8 cellular contexts compared by ENCODE assay signal in genomic region chr14:50083467-50084337, GRCh38. TPM values are rescaled to one million over a fixed set of nuclear protein-coding genes. Genes with fewer than 3 reads are reported as not detected.
DNase-seq lines count a peak whose midpoint lies in the region; ATAC-seq and TF ChIP-seq lines count a peak whose summit lies in the region.

No MANE protein-coding gene starts in this region.

- H3K4me3 Mint-ChIP-seq in T-helper 17 cell: peak overlapping the region; percentile 88

- ATAC-seq in HG02610 (IDR thresholded peaks at IDR 0.05; ENCODE audit: unreplicated experiment) (peak; percentile 38), T-helper 17 cell (peak; percentile 52), gastrocnemius medialis (no peak)

- TF ChIP-seq POLR2A in gastrocnemius medialis (IDR thresholded peaks at IDR 0.05): no peak

- peak overlapping the region; percentile 100 for H3K27ac Mint-ChIP-seq in T-helper 17 cell

- no peaks in the 10 kb centered on the region for H3K36me3 ChIP-seq in colonic mucosa
- H3K36me3 ChIP-seq in gastrocnemius medialis: no peaks in the 10 kb centered on the region

- H3K4me3 ChIP-seq in GM12864 (ENCODE audit: low read depth, low read length) (peak overlapping the region; percentile 24), colonic mucosa (no peak overlapping the region), gastrocnemius medialis (no peak overlapping the region)

- H3K9ac ChIP-seq in colonic mucosa (ENCODE audit: low read depth in 2 of 2, low read length in 2 of 2): no peak overlapping the region

- peaks cover 55% of the 10 kb centered on the region for H3K4me1 Mint-ChIP-seq in T-helper 17 cell

- H3K9me3 ChIP-seq in T-helper 17 cell (ENCODE audit: control insufficient read depth, low read length, poor library complexity, severe bottlenecking) (no peaks in the 10 kb centered on the region), colonic mucosa (no peaks in the 10 kb centered on the region), gastrocnemius medialis (no peaks in the 10 kb centered on the region)

- no peaks in the 10 kb centered on the region for H3K36me3 Mint-ChIP-seq in T-helper 17 cell (ENCODE audit: low read depth)

- DNase-seq in GM12864 (ENCODE audit: low read depth) (no peak), T-helper 17 cell (peak in 2 of 3 donors; percentile 39 to 61), colonic mucosa (peak; percentile 17), gastrocnemius medialis (no peak), putamen (ENCODE audit: low spot score) (no peak), occipital lobe (lab: John Stamatoyannopoulos, UW) (no peak)
- peak; percentile 51 for DNase-seq in stimulated activated CD8-positive, alpha-beta memory T cell treated with anti-CD3 and anti-CD28 coated beads, Interleukin-4, amount 100 ng/mL, for 24 hours (ENCODE audit: low read depth)

- H3K27me3 ChIP-seq in colonic mucosa (no peaks in the 10 kb centered on the region), gastrocnemius medialis (no peaks in the 10 kb centered on the region)

- H3K27ac ChIP-seq in colonic mucosa (peak overlapping the region; percentile 62), gastrocnemius medialis (no peak overlapping the region)

- intact Hi-C loops in colonic mucosa (cut with DNase I): no loop called here
- intact Hi-C loops in gastrocnemius medialis (cut with DNase I; ENCODE audit: low total_unique reads): no loop called here

- H3K27me3 Mint-ChIP-seq in T-helper 17 cell: no peaks in the 10 kb centered on the region

- in situ Hi-C loops in gastrocnemius medialis (cut with MboI; ENCODE audit: low sequenced_read_pairs in 4 of 4): no loop called here

- TF ChIP-seq CTCF in GM12864 (IDR thresholded peaks at IDR 0.05; ENCODE audit: low read depth, low read length, missing control alignments) (no peak), colonic mucosa (IDR thresholded peaks at IDR 0.05) (no peak), gastrocnemius medialis (IDR thresholded peaks at IDR 0.05 in 4 of 5, conservative IDR thresholded peaks at IDR 0.05 in 1 of 5) (no peak)

- H3K4me1 ChIP-seq in colonic mucosa (no peaks in the 10 kb centered on the region), gastrocnemius medialis (no peaks in the 10 kb centered on the region)

RNA-seq across cellular contexts. Expression of gene VCPKMT, which starts 32.7 kb away (rescaled TPM):
- total RNA-seq in T-helper 17 cell: 10 to 100 TPM; 24.5 to 26.3 TPM
- 1 to 10 TPM; 4.6 to 6.7 TPM for total RNA-seq in colonic mucosa
- total RNA-seq in gastrocnemius medialis: 1 to 10 TPM; 2.2 to 7.3 (median 4.9) TPM
- total RNA-seq in occipital lobe: 12.0 TPM

Comparison
In these comparisons a context has a peak if more than half of its experiments do, and no peak if none do; other contexts are left out.
1. DNase-seq: peak in T-helper 17 cell (2 of 3), colonic mucosa (single experiment) and stimulated activated CD8-positive, alpha-beta memory T cell treated with anti-CD3 and anti-CD28 coated beads, Interleukin-4, amount 100 ng/mL, for 24 hours (single experiment); none in GM12864 (single experiment), gastrocnemius medialis (0 of 2), putamen (single experiment) and occipital lobe (single experiment).
2. ATAC-seq: peak in HG02610 (single experiment) and T-helper 17 cell (single experiment); none in gastrocnemius medialis (0 of 2).